In genomic region chr6:5763871-5764270, GRCh38 we compare ENCODE assay signal across 12 cellular contexts.
DNase-seq lines count a peak whose midpoint lies in the region; ATAC-seq and TF ChIP-seq lines count a peak whose summit lies in the region.
"Had no signal": no experiment of that assay in that cellular context is flagged by ENCODE, and none has a peak within 500 bp of the region (broad histone marks: within the 10 kb centered on the region; RNA-seq: fewer than 3 reads in every experiment).

No MANE protein-coding gene starts in this region.

- no peak overlapping the region for H3K4me3 Mint-ChIP-seq in T-cell
- H3K4me3 Mint-ChIP-seq: CD4-positive, CD25-positive, alpha-beta regulatory T cell; WTC11 had no signal

- no peaks in the 10 kb centered on the region for H3K27me3 Mint-ChIP-seq in T-cell
- H3K27me3 Mint-ChIP-seq: CD4-positive, CD25-positive, alpha-beta regulatory T cell had no signal

- no peak overlapping the region for H4K91ac ChIP-seq in mesenchymal stem cell (ENCODE audit: low read length)

- no peak overlapping the region for H3K4ac ChIP-seq in mesenchymal stem cell (ENCODE audit: low read depth in 1 of 2, low read length in 2 of 2)

- no peak overlapping the region for H3K14ac ChIP-seq in mesenchymal stem cell (ENCODE audit: low read length in 2 of 2)

- H3K27me3 ChIP-seq in mesenchymal stem cell (ENCODE audit: control insufficient read depth in 1 of 2, insufficient read depth in 1 of 2, low read length in 2 of 2) (no peaks in the 10 kb centered on the region), testis (no peaks in the 10 kb centered on the region)

- peak overlapping the region in 1 of 2 experiments; percentile 46 for H3K18ac ChIP-seq in mesenchymal stem cell (ENCODE audit: low read depth in 1 of 2, low read length in 2 of 2)

- peaks cover 8% of the 10 kb centered on the region for H3K79me1 ChIP-seq in mesenchymal stem cell (replicated peaks; ENCODE audit: low read length, poor library complexity, severe bottlenecking)

- CTCF ChIA-PET in T-cell (lab: Charles Lee) = no interaction called here

- H3K4me3 ChIP-seq in mesenchymal stem cell (ENCODE audit: insufficient read depth in 1 of 2, low read depth in 1 of 2, low read length in 2 of 2) (peak overlapping the region in 1 of 2 experiments; percentile 6), testis (no peak overlapping the region)

- peak overlapping the region; percentile 4 for H4K8ac ChIP-seq in mesenchymal stem cell (ENCODE audit: low read length)

- no peak overlapping the region for H3K27ac Mint-ChIP-seq in T-cell
- H3K27ac Mint-ChIP-seq: activated naive CD4-positive, alpha-beta T cell treated with anti-CD3 and anti-CD28 coated beads, Interleukin-2, amount 50 U/mL, for 72 hours; WTC11 had no signal

- TF ChIP-seq CTCF in testis (IDR thresholded peaks at IDR 0.05) = no peak

- no peak overlapping the region for H2BK5ac ChIP-seq in mesenchymal stem cell (ENCODE audit: low read depth, low read length, poor library complexity, severe bottlenecking)

- TF ChIP-seq POLR2A in testis (IDR thresholded peaks at IDR 0.05) = no peak

- DNase-seq in Caki2 (ENCODE audit: low read depth) (peak; percentile 68), SHP77 treated with DMSO at 0.1 percent for 48 hours (lab: John Stamatoyannopoulos, UW) (peak; percentile 23), mesenchymal stem cell (no peak), T-cell (no peak), posterior cingulate gyrus (no peak), testis (no peak)
- no peak for DNase-seq in activated CD4-positive, alpha-beta T cell treated with anti-CD3 and anti-CD28 coated beads, Interleukin-2, amount 50 U/mL, for 48 hours
- DNase-seq: CD4-positive, CD25-positive, alpha-beta regulatory T cell; erythroblast had no signal

- H3K27ac ChIP-seq in mesenchymal stem cell (ENCODE audit: low read length, poor library complexity, severe bottlenecking) (peak overlapping the region; percentile 28), testis (no peak overlapping the region)

- H3K9me3 ChIP-seq in mesenchymal stem cell (ENCODE audit: control insufficient read depth, low read length) = peaks cover under 1% of the 10 kb centered on the region
- no peaks in the 10 kb centered on the region for H3K9me3 ChIP-seq in testis

- H3K4me2 ChIP-seq in mesenchymal stem cell (ENCODE audit: low read length, poor library complexity, severe bottlenecking) = no peak overlapping the region

- H2AFZ ChIP-seq in mesenchymal stem cell (ENCODE audit: low read depth, low read length) = no peak overlapping the region

- in situ Hi-C loops in Caki2 (cut with HindIII; ENCODE audit: low pct_unique_long_range_greater_than_20kb, low sequenced_read_pairs) = no loop called here

- H2BK120ac ChIP-seq in mesenchymal stem cell (ENCODE audit: low read depth, low read length) = peak overlapping the region; percentile 27

- no peak overlapping the region for H2BK15ac ChIP-seq in mesenchymal stem cell (ENCODE audit: low read depth, poor library complexity, severe bottlenecking)

- H3K4me1 Mint-ChIP-seq in T-cell = peaks cover 2 to 12% (median 3%) of the 10 kb centered on the region in 3 donors

- H3K9me3 Mint-ChIP-seq in T-cell = peaks cover 2 to 11% (median 7%) of the 10 kb centered on the region in 3 donors

- H3K4me1 ChIP-seq in mesenchymal stem cell (ENCODE audit: control insufficient read depth, insufficient read depth, low read depth, low read length) = peaks cover 14% of the 10 kb centered on the region
- H3K4me1 ChIP-seq in testis = peaks cover 15% of the 10 kb centered on the region

- POLR2A ChIA-PET in T-cell (lab: Charles Lee) = no interaction called here

- intact Hi-C loops in posterior cingulate gyrus (cut with DNase I) = loop anchor here (5.0 kb wide), 1 partner anchor 92 kb away; no protein-coding TSS in a partner anchor
- intact Hi-C loops in testis (cut with DNase I; ENCODE audit: low total_unique reads) = no loop called here

- H2AK5ac ChIP-seq in mesenchymal stem cell (ENCODE audit: low read length, severe bottlenecking) = no peak overlapping the region

- H3K36me3 Mint-ChIP-seq in T-cell = peaks cover 40% of the 10 kb centered on the region

- H3K23ac ChIP-seq in mesenchymal stem cell (ENCODE audit: low read length in 2 of 2) = no peak overlapping the region

- WGBS in mesenchymal stem cell = 95% methylated on average over 8 of the region's 8 CpGs
- 80 to 87% methylated on average over 8 of the region's 8 CpGs for WGBS in testis, 2 donors

- no peak overlapping the region for H2BK12ac ChIP-seq in mesenchymal stem cell (ENCODE audit: low read length in 2 of 2)

- peak; percentile 50 for ATAC-seq in GM21619 (IDR thresholded peaks at IDR 0.05; ENCODE audit: unreplicated experiment)
- ATAC-seq in T-cell (replicated peaks in 1 of 4) = no peak
- ATAC-seq: WTC11 had no signal

- H3K36me3 ChIP-seq in mesenchymal stem cell (ENCODE audit: control insufficient read depth in 1 of 2, insufficient read depth in 2 of 2, low read depth in 1 of 2, low read length in 2 of 2) (no peaks in the 10 kb centered on the region), testis (ENCODE audit: low read depth, missing control alignments) (no peaks in the 10 kb centered on the region)

- H3K9ac ChIP-seq in mesenchymal stem cell (ENCODE audit: low read length) = peak overlapping the region; percentile 61

Comparison
In these comparisons a context has a peak if more than half of its experiments do, and no peak if none do; other contexts are left out.
1. DNase-seq: peak in Caki2 (single experiment) and SHP77 treated with DMSO at 0.1 percent for 48 hours (single experiment); none in mesenchymal stem cell (single experiment), activated CD4-positive, alpha-beta T cell treated with anti-CD3 and anti-CD28 coated beads, Interleukin-2, amount 50 U/mL, for 48 hours (0 of 2), T-cell (0 of 34), posterior cingulate gyrus (0 of 10) and testis (single experiment).